In the genomic region with DNA sequence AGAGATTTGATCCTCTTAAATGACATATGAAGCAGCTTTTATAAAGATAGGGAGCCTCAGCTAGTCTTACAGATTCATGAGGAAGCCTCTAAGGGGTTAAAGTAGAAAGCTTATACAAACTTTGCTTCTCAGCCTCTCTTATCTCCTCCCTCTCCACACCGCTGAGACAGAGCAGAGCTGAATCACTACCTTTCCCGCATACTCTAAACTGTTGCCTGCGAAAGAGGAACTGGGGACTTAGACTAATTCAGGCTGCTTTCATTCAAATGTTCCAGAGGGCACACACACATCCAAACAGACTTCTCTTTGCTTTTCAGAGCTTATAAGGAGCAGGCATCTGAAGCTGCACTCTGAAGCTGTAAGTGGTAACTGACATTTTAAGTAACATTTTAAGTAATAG, we compare ENCODE assay signal across 10 cellular contexts. TPM values are rescaled to one million over a fixed set of nuclear protein-coding genes. Genes with fewer than 3 reads are reported as not detected.
A peak's percentile ranks its signal among the peaks of the same experiment; 100 is the strongest.
DNase-seq lines count a peak whose midpoint lies in the region; ATAC-seq, FAIRE-seq and TF ChIP-seq lines count a peak whose summit lies in the region.
"Had no signal": no experiment of that assay in that cellular context is flagged by ENCODE, and none has a peak within 500 bp of the region (broad histone marks: within the 10 kb centered on the region; RNA-seq: fewer than 3 reads in every experiment).

A gene (plus strand): TSS at position 169 of the 400 bp plus-strand sequence. CDS start 7,213 bp downstream, outside the sequence.

- H3K27ac Mint-ChIP-seq in activated naive CD4-positive, alpha-beta T cell treated with anti-CD3 and anti-CD28 coated beads for 36 hours = no peak within 1 kb of the TSS
- no peak within 1 kb of the TSS for H3K27ac Mint-ChIP-seq in stimulated activated memory B cell treated with anti-CD40 and anti-IgM and Interleukin-4, amounts not matched to agents 10 μg/mL and 1 μg/mL and 100 μg/mL, for 72 hours

- TF ChIP-seq EP300 in K562 (IDR thresholded peaks at IDR 0.05; ENCODE audit: low read length) = no peak

- peak; percentile 3 for DNase-seq in activated naive CD4-positive, alpha-beta T cell treated with anti-CD3 and anti-CD28 coated beads for 36 hours
- no peak for DNase-seq in activated naive CD4-positive, alpha-beta T cell treated with Interleukin-2 at 50 U/mL for 16 hours
- DNase-seq in K562 (ENCODE audit: extremely low read depth in 1 of 4, low spot score in 3 of 4) (peak in 2 of 4 experiments; percentile 5 to 12), NCI-H345 treated with DMSO at 0.1 percent for 48 hours (lab: John Stamatoyannopoulos, UW; ENCODE audit: unreplicated experiment) (no peak)
- no peak for DNase-seq in activated CD8-positive, alpha-beta memory T cell treated with anti-CD3 and anti-CD28 coated beads, Interleukin-2, amount 50 U/mL, for 48 hours

- 0% methylated on average over 2 of the region's 3 CpGs for WGBS in K562 (ENCODE audit: insufficient coverage, low coverage, missing lambda C conversion rate)

- no peak within 1 kb of the TSS for H3K4me3 ChIP-seq in K562

- H3K79me2 ChIP-seq in K562 (ENCODE audit: control insufficient read depth, insufficient read depth, low read length) = no peaks in the 10 kb centered on the region

- TF ChIP-seq POLR2A in K562 (conservative IDR thresholded peaks at IDR 0.05) = no peak

- H3K36me3 ChIP-seq in K562 (ENCODE audit: control insufficient read depth, insufficient read depth, low read length) = no peaks in the 10 kb centered on the region

- intact Hi-C loops in activated naive CD4-positive, alpha-beta T cell treated with anti-CD3 and anti-CD28 coated beads for 36 hours (cut with micrococcal nuclease) = no loop called here
- intact Hi-C loops in K562 (cut with micrococcal nuclease) = no loop called here

- no peaks in the 10 kb centered on the region for H3K4me1 ChIP-seq in K562 (replicated peaks in 1 of 2; ENCODE audit: control insufficient read depth in 2 of 2, insufficient read depth in 2 of 2, low read length in 2 of 2)

- no peak for FAIRE-seq in K562 (lab: Jason Lieb, UNC)

- peaks cover 9% of the 10 kb centered on the region for H3K27me3 Mint-ChIP-seq in activated naive CD4-positive, alpha-beta T cell treated with anti-CD3 and anti-CD28 coated beads for 36 hours (ENCODE audit: low read depth)
- peaks cover 11% of the 10 kb centered on the region for H3K27me3 Mint-ChIP-seq in stimulated activated memory B cell treated with anti-CD40 and anti-IgM and Interleukin-4, amounts not matched to agents 10 μg/mL and 1 μg/mL and 100 μg/mL, for 72 hours

- POLR2A ChIA-PET in K562 (lab: Yijun Ruan, JAX) = interaction anchor here (0.6 to 1.5 kb wide), 2 partner anchors 18 to 89 kb away, joined by 3 read pairs; no protein-coding TSS in a partner anchor

- no TSS peak for BruUV-seq in K562 (replicated peaks; lab: Mats Ljungman, UMichigan)

- ATAC-seq in HG03378 (IDR thresholded peaks at IDR 0.05; ENCODE audit: unreplicated experiment) (peak; percentile 74), K562 (peak; percentile 77), HG02571 (IDR thresholded peaks at IDR 0.05; ENCODE audit: unreplicated experiment) (no peak)
- ATAC-seq in stimulated activated memory B cell treated with anti-CD40 and anti-IgM and Interleukin-4, amounts not matched to agents 10 μg/mL and 1 μg/mL and 100 μg/mL, for 72 hours = peak; percentile 60
- ATAC-seq: Panc1 had no signal

- peak within 1 kb of the TSS; percentile 29 for H3K4me3 Mint-ChIP-seq in activated naive CD4-positive, alpha-beta T cell treated with anti-CD3 and anti-CD28 coated beads for 36 hours
- H3K4me3 Mint-ChIP-seq in stimulated activated memory B cell treated with anti-CD40 and anti-IgM and Interleukin-4, amounts not matched to agents 10 μg/mL and 1 μg/mL and 100 μg/mL, for 72 hours = no peak within 1 kb of the TSS

- H3K4me2 ChIP-seq in K562 (ENCODE audit: insufficient read depth, low read length) = no peak within 1 kb of the TSS

- no peaks in the 10 kb centered on the region for H3K36me3 Mint-ChIP-seq in activated naive CD4-positive, alpha-beta T cell treated with anti-CD3 and anti-CD28 coated beads for 36 hours (ENCODE audit: low read depth)
- H3K36me3 Mint-ChIP-seq in stimulated activated memory B cell treated with anti-CD40 and anti-IgM and Interleukin-4, amounts not matched to agents 10 μg/mL and 1 μg/mL and 100 μg/mL, for 72 hours = no peaks in the 10 kb centered on the region

- no peaks in the 10 kb centered on the region for H3K9me3 Mint-ChIP-seq in activated naive CD4-positive, alpha-beta T cell treated with anti-CD3 and anti-CD28 coated beads for 36 hours
- no peaks in the 10 kb centered on the region for H3K9me3 Mint-ChIP-seq in stimulated activated memory B cell treated with anti-CD40 and anti-IgM and Interleukin-4, amounts not matched to agents 10 μg/mL and 1 μg/mL and 100 μg/mL, for 72 hours

- TF ChIP-seq RAD21 in K562 (CRISPR knock-in tag; conservative IDR thresholded peaks at IDR 0.05 in 1 of 2, IDR thresholded peaks at IDR 0.05 in 1 of 2) = no peak

- no peak within 1 kb of the TSS for H2AFZ ChIP-seq in K562 (ENCODE audit: low read depth, low read length)

- H3K27me3 ChIP-seq in K562 (ENCODE audit: control insufficient read depth in 2 of 2, insufficient read depth in 2 of 2, low read length in 2 of 2) = no peaks in the 10 kb centered on the region; a peak in 1 of 5 replicates

- H3K9me3 ChIP-seq in K562 (replicated peaks; ENCODE audit: control insufficient read depth, insufficient read depth, low read depth, low read length) = no peaks in the 10 kb centered on the region

- CTCF ChIA-PET in activated naive CD4-positive, alpha-beta T cell treated with anti-CD3 and anti-CD28 coated beads for 36 hours (lab: Charles Lee) = no interaction called here
- CTCF ChIA-PET in K562 (lab: Yijun Ruan, JAX; ENCODE audit: low intra/inter-chr PET ratio) = no interaction called here

- in situ Hi-C loops in K562 (cut with MboI) = no loop called here

- H3K9ac ChIP-seq in K562 (ENCODE audit: insufficient read depth in 1 of 2, low read depth in 2 of 2, low read length in 2 of 2) = no peak within 1 kb of the TSS

- no peak within 1 kb of the TSS for H3K27ac ChIP-seq in K562 (ENCODE audit: extremely low read depth, low read depth, low read length)
- H3K27ac ChIP-seq: C4-2B had no signal

- no peaks in the 10 kb centered on the region for H3K4me1 Mint-ChIP-seq in activated naive CD4-positive, alpha-beta T cell treated with anti-CD3 and anti-CD28 coated beads for 36 hours (ENCODE audit: low read depth)
- no peaks in the 10 kb centered on the region for H3K4me1 Mint-ChIP-seq in stimulated activated memory B cell treated with anti-CD40 and anti-IgM and Interleukin-4, amounts not matched to agents 10 μg/mL and 1 μg/mL and 100 μg/mL, for 72 hours

- TF ChIP-seq CTCF in K562 (IDR thresholded peaks at IDR 0.05 in 2 of 3, conservative IDR thresholded peaks at IDR 0.05 in 1 of 3; ENCODE audit: insufficient read depth in 2 of 3, low read depth in 1 of 3, low read length in 3 of 3) = no peak

- H4K20me1 ChIP-seq in K562 (replicated peaks; ENCODE audit: control insufficient read depth, insufficient read depth, low read length) = no peaks in the 10 kb centered on the region

- no peaks in the 10 kb centered on the region for H3K9me1 ChIP-seq in K562 (ENCODE audit: control insufficient read depth, insufficient read depth, low read length)

TF ChIP-seq in K562, 482 proteins besides CTCF, POLR2A, EP300 and RAD21 (continues in another document):
- no peak for TF ChIP-seq ESRRA (IDR thresholded peaks at IDR 0.05; ENCODE audit: borderline replicate concordance, low read depth)
- TF ChIP-seq IFI16 (CRISPR knock-in tag; IDR thresholded peaks at IDR 0.05) = no peak
- no peak for TF ChIP-seq NR2C1 (IDR thresholded peaks at IDR 0.05)
- TF ChIP-seq NR2C1 (tag; IDR thresholded peaks at IDR 0.05) = no peak
- TF ChIP-seq TARDBP (IDR thresholded peaks at IDR 0.05) = no peak
- no peak for TF ChIP-seq FOXA1 (IDR thresholded peaks at IDR 0.05; ENCODE audit: borderline replicate concordance)
- 0 out of 2 replicates have a peak, but pooled peaks have one; percentile 27 for TF ChIP-seq FOSL1 (tag; conservative IDR thresholded peaks at IDR 0.05)
- no peak for TF ChIP-seq MYC (IDR thresholded peaks at IDR 0.05; ENCODE audit: low read depth, low read length)
- TF ChIP-seq MYC (CRISPR knock-in tag; IDR thresholded peaks at IDR 0.05; ENCODE audit: borderline replicate concordance, low read depth) = no peak
- no peak for TF ChIP-seq PURB (CRISPR knock-in tag; IDR thresholded peaks at IDR 0.05; ENCODE audit: low read depth)
- no peak for TF ChIP-seq HDAC2 (IDR thresholded peaks at IDR 0.05)
- TF ChIP-seq CEBPB (tag; IDR thresholded peaks at IDR 0.05) = no peak
- peak; percentile 97 for TF ChIP-seq SPI1 (IDR thresholded peaks at IDR 0.05; ENCODE audit: borderline replicate concordance, low read depth, low read length)
- no peak for TF ChIP-seq FOXK1 (CRISPR knock-in tag; IDR thresholded peaks at IDR 0.05; ENCODE audit: borderline replicate concordance)
- TF ChIP-seq SRSF1 (IDR thresholded peaks at IDR 0.05; ENCODE audit: low read depth, low read length) = no peak
- no peak for TF ChIP-seq MTA2 (IDR thresholded peaks at IDR 0.05; ENCODE audit: low read depth)
- no peak for TF ChIP-seq FOXK2 (conservative IDR thresholded peaks at IDR 0.05 in 1 of 2, IDR thresholded peaks at IDR 0.05 in 1 of 2; ENCODE audit: low read depth in 2 of 2)
- no peak for TF ChIP-seq SMARCA5 (IDR thresholded peaks at IDR 0.05)

RNA-seq across cellular contexts. Expression of the gene that starts here (rescaled TPM):
- total RNA-seq in activated naive CD4-positive, alpha-beta T cell treated with anti-CD3 and anti-CD28 coated beads for 36 hours = under 1 TPM; 0.05 to 0.25 TPM
- not detected in 2 replicates for total RNA-seq in K562 (2011; cell fraction: chromatin; rRNA removed; ENCODE audit: low replicate concordance)
- total RNA-seq in K562 (2011; cell fraction: nucleolus; rRNA removed) = not detected in 2 replicates
- total RNA-seq in K562 (2011; cell fraction: nucleoplasm; rRNA removed) = not detected in 2 replicates
- total RNA-seq in K562 (2014; rRNA removed) (not detected in 2 replicates), K562 (2014; rRNA removed; fragmentation: Illumina TruSeq; extraction: Trizol) (0.03 and 0.04 TPM in 2 replicates), K562 (2015; rRNA removed; fragmentation: Illumina TruSeq; extraction: Trizol) (0.08 TPM in 1 of 2 replicates, not detected in the other), K562 (2021) (not detected in 2 replicates)
- polyA plus RNA-seq in K562 (2011; rRNA removed) (0.35 and 0.37 TPM in 2 replicates), K562 (2014; fragmentation: Illumina TruSeq; extraction: Trizol) (0.04 TPM in 1 of 2 replicates, not detected in the other), K562 (2014; fragmentation: Nextera tagmentation; extraction: Ambion mirVana) (under 1 TPM; 0.01 to 0.04 TPM), K562 (2014; rRNA removed) (0.08 and 0.11 TPM in 2 replicates)
- 0.01 and 0.06 TPM in 2 replicates for polyA plus RNA-seq in K562 (2011; cell fraction: cytosol; rRNA removed)
- 0.23 and 0.67 TPM in 2 replicates for polyA plus RNA-seq in K562 (2011; cell fraction: nucleus; rRNA removed)
- polyA plus RNA-seq in K562 (2012) = 0.04 and 0.07 TPM in 2 replicates
- 0.07 and 0.09 TPM in 2 replicates for polyA minus RNA-seq in K562 (2011; rRNA and poly(A)+ RNA removed)
- not detected in 2 replicates for polyA minus RNA-seq in K562 (2011; cell fraction: cytosol; rRNA and poly(A)+ RNA removed)
- polyA minus RNA-seq in K562 (2011; cell fraction: nucleus; rRNA and poly(A)+ RNA removed) = 0.13 and 1.3 TPM in 2 replicates

Comparison
In these comparisons a context has a peak if more than half of its experiments do, and no peak if none do; other contexts are left out.
1. Peak in DNase-seq in activated naive CD4-positive, alpha-beta T cell treated with anti-CD3 and anti-CD28 coated beads for 36 hours; RNA of the gene not detected or under 1 TPM.